23 cellular contexts compared by ENCODE assay signal in the genomic region with DNA sequence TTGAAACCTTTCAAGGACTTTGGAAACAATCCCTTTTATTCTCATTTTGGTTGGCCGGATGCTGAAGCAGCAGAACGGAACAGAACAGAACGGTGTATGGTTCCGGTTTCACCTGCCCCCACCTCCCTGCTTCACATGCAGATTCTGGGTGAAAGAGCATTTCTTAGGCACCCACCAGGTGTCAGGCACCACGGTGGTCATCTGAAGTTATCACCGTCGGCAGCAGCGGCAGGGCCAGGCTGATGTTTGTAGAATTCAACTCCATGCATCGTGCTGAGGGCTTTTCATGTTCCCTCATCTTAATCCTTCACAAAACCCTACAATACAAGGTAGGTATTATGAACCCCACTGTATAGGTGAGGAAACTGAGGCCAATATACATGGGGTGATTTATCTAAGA. TPM values are rescaled to one million over a fixed set of nuclear protein-coding genes. Genes with fewer than 3 reads are reported as not detected.
DNase-seq lines count a peak whose midpoint lies in the region; ATAC-seq, FAIRE-seq and TF ChIP-seq lines count a peak whose summit lies in the region.
"Had no signal": no experiment of that assay in that cellular context is flagged by ENCODE, and none has a peak within 500 bp of the region (broad histone marks: within the 10 kb centered on the region; RNA-seq: fewer than 3 reads in every experiment).

No MANE protein-coding gene starts in this region.

- H4K91ac ChIP-seq in H1 (replicated peaks; ENCODE audit: insufficient read length, low read length): peak overlapping the region; percentile 58

- no peak overlapping the region for H3K14ac ChIP-seq in H1 (ENCODE audit: insufficient read length)

- peak; percentile 66 for FAIRE-seq in H1 (lab: Jason Lieb, UNC)
- no peak for FAIRE-seq in kidney (lab: Jason Lieb, UNC)
- FAIRE-seq: A204.1, GM12891, GM19239, K562 had no signal

- H3K9me2 ChIP-seq in GM23248 (ENCODE audit: insufficient read depth): no peaks in the 10 kb centered on the region

- H3K23ac ChIP-seq in H1 (ENCODE audit: insufficient read length): no peak overlapping the region

- no peaks in the 10 kb centered on the region for H3F3A ChIP-seq in GM23248 (ENCODE audit: insufficient read depth)

- no peaks in the 10 kb centered on the region for H3K36me3 ChIP-seq in HUES48 (ENCODE audit: control insufficient read depth, insufficient read depth, low read length)
- no peaks in the 10 kb centered on the region for H3K36me3 ChIP-seq in H1 (ENCODE audit: control insufficient read depth in 2 of 4, insufficient read depth in 4 of 4, low read length in 3 of 4)
- H3K36me3 ChIP-seq in kidney (ENCODE audit: control insufficient read depth in 1 of 2, insufficient read depth in 2 of 2, low read length in 2 of 2): no peaks in the 10 kb centered on the region
- no peaks in the 10 kb centered on the region for H3K36me3 ChIP-seq in aorta (ENCODE audit: control insufficient read depth in 1 of 2, insufficient read depth in 2 of 2, low read length in 1 of 2)
- H3K36me3 ChIP-seq in MG63: no peaks in the 10 kb centered on the region
- H3K36me3 ChIP-seq in GM23248 (ENCODE audit: low read depth): no peaks in the 10 kb centered on the region
- H3K36me3 ChIP-seq: BE2C, HAP-1 had no signal

- H3K4me2 ChIP-seq in H1 (ENCODE audit: insufficient read depth in 1 of 2, low read depth in 2 of 2, low read length in 2 of 2) (peak overlapping the region; percentile 7 to 45; a peak in 3 of 4 replicates), GM23248 (ENCODE audit: unreplicated experiment) (no peak overlapping the region)

- H3K4ac ChIP-seq in H1 (replicated peaks; ENCODE audit: insufficient read length, low read depth, low read length): no peak overlapping the region

- H3K9ac ChIP-seq in HUES48 (ENCODE audit: low read depth, low read length): no peak overlapping the region
- H3K9ac ChIP-seq in H1 (replicated peaks in 1 of 4; ENCODE audit: extremely low read depth in 1 of 4, low read depth in 3 of 4, low read length in 3 of 4): no peak overlapping the region
- no peak overlapping the region for H3K9ac ChIP-seq in kidney (ENCODE audit: low read length in 2 of 2)
- H3K9ac ChIP-seq in GM23248: no peak overlapping the region

- no peaks in the 10 kb centered on the region for H3K79me2 ChIP-seq in H1 (ENCODE audit: control insufficient read depth in 1 of 2, insufficient read depth in 2 of 2, low read length in 2 of 2)
- no peaks in the 10 kb centered on the region for H3K79me2 ChIP-seq in GM23248 (ENCODE audit: insufficient read depth)

- H3K4me1 ChIP-seq in HUES48 (ENCODE audit: control insufficient read depth, insufficient read depth, low read length) (peaks cover 10% of the 10 kb centered on the region; the same call in 1 of the 2 replicates), H1 (replicated peaks in 1 of 4; ENCODE audit: control insufficient read depth in 3 of 4, insufficient read depth in 4 of 4, low read length in 3 of 4) (peaks cover 5 to 16% (median 5%) of the 10 kb centered on the region in 4 experiments; a peak in 6 of 7 replicates), kidney (ENCODE audit: control insufficient read depth in 1 of 2, insufficient read depth in 1 of 2, low read depth in 1 of 2, low read length in 2 of 2) (no peaks in the 10 kb centered on the region), aorta (ENCODE audit: control insufficient read depth in 1 of 2, insufficient read depth in 2 of 2, low read length in 2 of 2) (no peaks in the 10 kb centered on the region), GM23248 (ENCODE audit: insufficient read depth) (no peaks in the 10 kb centered on the region)
- H3K4me1 ChIP-seq: BE2C, HAP-1 had no signal

- no peak for TF ChIP-seq EP300 in H1 (IDR thresholded peaks at IDR 0.05; ENCODE audit: borderline replicate concordance in 1 of 2, low read depth in 2 of 2, low read length in 2 of 2)

- H4K8ac ChIP-seq in H1 (ENCODE audit: extremely low read depth, insufficient read depth, low read length): no peak overlapping the region

- peak overlapping the region; percentile 3; the same call in 1 of the 2 replicates for H2BK15ac ChIP-seq in H1 (ENCODE audit: low read length)

- H4K20me1 ChIP-seq in H1 (replicated peaks in 1 of 2; ENCODE audit: control insufficient read depth in 1 of 2, insufficient read depth in 2 of 2, low read length in 2 of 2) (no peaks in the 10 kb centered on the region), GM23248 (ENCODE audit: insufficient read depth) (no peaks in the 10 kb centered on the region)

- WGBS in H1 (ENCODE audit: extremely low coverage in 1 of 2, insufficient coverage in 1 of 2, insufficient read length in 1 of 2, insufficient replicate concordance in 2 of 2, low coverage in 1 of 2, low lambda C conversion rate in 2 of 2, missing lambda C conversion rate in 1 of 2), 2 experiments: 32% methylated on average over 9 of the region's 9 CpGs; no CpG with 5 or more reads in 1 of the 2 experiments
- WGBS in aorta, 2 donors: 20 to 25% methylated on average over 9 of the region's 9 CpGs
- 16 to 31% methylated on average over 9 of the region's 9 CpGs for WGBS in GM23248 (ENCODE audit: low coverage in 1 of 2, low lambda C conversion rate in 2 of 2, missing lambda C conversion rate in 2 of 2), 2 experiments

- H3K79me1 ChIP-seq in H1 (ENCODE audit: low read depth, low read length): no peaks in the 10 kb centered on the region

- H3K4me3 ChIP-seq in HUES48 (ENCODE audit: low read depth, low read length): no peak overlapping the region
- peak overlapping the region in 1 of 4 experiments; percentile 2; a peak in 1 of 8 replicates for H3K4me3 ChIP-seq in H1 (ENCODE audit: extremely low read depth in 1 of 4, insufficient read depth in 2 of 4, low read depth in 3 of 4, low read length in 4 of 4)
- no peak overlapping the region for H3K4me3 ChIP-seq in kidney (ENCODE audit: low read length in 2 of 2)
- H3K4me3 ChIP-seq in aorta (ENCODE audit: low read length in 2 of 2): no peak overlapping the region
- H3K4me3 ChIP-seq in MG63: no peak overlapping the region
- H3K4me3 ChIP-seq in GM23248: no peak overlapping the region
- H3K4me3 ChIP-seq: HAP-1, K562 had no signal

- peak overlapping the region; percentile 44; the same call in 1 of the 2 replicates for H3K18ac ChIP-seq in H1 (ENCODE audit: extremely low read depth, low read length)

- no peak overlapping the region for H3K56ac ChIP-seq in H1 (replicated peaks; ENCODE audit: insufficient read length, low read depth, low read length)

- ATAC-seq in aorta (ENCODE audit: low FRiP score): no peak
- ATAC-seq: K562 had no signal

- no peak overlapping the region for H2AK5ac ChIP-seq in H1 (ENCODE audit: low read depth, low read length)

- intact Hi-C loops in kidney (cut with DNase I): no loop called here
- intact Hi-C loops in aorta (cut with DNase I): no loop called here

- TF ChIP-seq POLR2A in H1 (IDR thresholded peaks at IDR 0.05; ENCODE audit: control extremely low read depth in 1 of 2, low read depth in 2 of 2, low read length in 2 of 2): no peak

- no peak overlapping the region for H4K5ac ChIP-seq in H1 (ENCODE audit: insufficient read length, low read depth, low read length)

- no peak overlapping the region for H2AFZ ChIP-seq in H1 (ENCODE audit: low read length)
- no peak overlapping the region for H2AFZ ChIP-seq in GM23248

- H2BK12ac ChIP-seq in H1 (ENCODE audit: low read depth, low read length): peak overlapping the region; percentile 88; the same call in 1 of the 2 replicates

- H3K27ac ChIP-seq in HUES48 (ENCODE audit: low read depth, low read length): peak overlapping the region; percentile 3
- H3K27ac ChIP-seq in H1 (ENCODE audit: low read depth, low read length): no peak overlapping the region
- no peak overlapping the region for H3K27ac ChIP-seq in kidney (ENCODE audit: low read depth in 2 of 2, low read length in 2 of 2)
- H3K27ac ChIP-seq in aorta (ENCODE audit: low read depth in 1 of 2, low read length in 2 of 2): no peak overlapping the region
- no peak overlapping the region for H3K27ac ChIP-seq in GM23248

- in situ Hi-C loops in GM23248 (cut with MboI): no loop called here

- POLR2A ChIA-PET in H1 (lab: Charles Lee; ENCODE audit: partially characterized antibody): interaction anchor here (1.0 to 2.2 kb wide), 3 partner anchors 9 to 26 kb away, joined by 3 to 7 read pairs (median 4); no protein-coding TSS in a partner anchor

- DNase-seq in H1 (ENCODE audit: low read depth in 1 of 2, low spot score in 2 of 2) (no peak), kidney (peak; percentile 30), aorta (no peak), MG63 (no peak), GM23248 (no peak)
- DNase-seq: ACHN; BE2C; C1 segment of cervical spinal cord; CD4-positive, CD25-positive, alpha-beta regulatory T cell; CD8-positive, alpha-beta memory T cell; COR-L47; DMS 273 treated with DMSO at 0.1 percent for 48 hours; DMS53; DND-41; EL; IMR-90 had no signal

- no peak overlapping the region for H2BK120ac ChIP-seq in H1 (replicated peaks; ENCODE audit: low read depth, low read length)

- no peaks in the 10 kb centered on the region; the same call in 1 of the 2 replicates for H3K23me2 ChIP-seq in H1 (ENCODE audit: low read depth, low read length)

- peak overlapping the region; percentile 10; the same call in 1 of the 2 replicates for H2BK5ac ChIP-seq in H1 (ENCODE audit: low read depth, low read length)

- TF ChIP-seq CTCF in H1 (IDR thresholded peaks at IDR 0.05; ENCODE audit: control extremely low read depth in 1 of 3, insufficient read depth in 1 of 3, low read depth in 1 of 3, low read length in 3 of 3) (no peak), kidney (IDR thresholded peaks at IDR 0.05; ENCODE audit: borderline replicate concordance, extremely low read depth, insufficient read depth) (no peak)

- CTCF ChIA-PET in H1 (lab: Charles Lee; ENCODE audit: partially characterized antibody): interaction anchor here (0.9 kb wide), 1 partner anchor 93 kb away, joined by 3 read pairs; no protein-coding TSS in a partner anchor

- 0 out of 2 replicates have a peak overlapping the region, but pooled peaks have one; percentile 49 for H2BK20ac ChIP-seq in H1 (ENCODE audit: low read length)

- H3K9me3 ChIP-seq in HUES48 (ENCODE audit: control insufficient read depth, insufficient read depth, low read length) (no peaks in the 10 kb centered on the region), H1 (ENCODE audit: insufficient read depth in 2 of 2, low read depth in 1 of 2, low read length in 1 of 2) (no peaks in the 10 kb centered on the region), kidney (ENCODE audit: control insufficient read depth in 1 of 2, low read length in 2 of 2) (no peaks in the 10 kb centered on the region), aorta (ENCODE audit: control insufficient read depth, low read length) (no peaks in the 10 kb centered on the region), MG63 (no peaks in the 10 kb centered on the region), GM23248 (ENCODE audit: low read depth) (no peaks in the 10 kb centered on the region)
- H3K9me3 ChIP-seq: BE2C, HAP-1 had no signal

- H3K27me3 ChIP-seq in HUES48 (ENCODE audit: control insufficient read depth, insufficient read depth, low read length) (no peaks in the 10 kb centered on the region), H1 (replicated peaks in 1 of 4; ENCODE audit: control insufficient read depth in 3 of 4, extremely low read depth in 1 of 4, insufficient read depth in 3 of 4, low read length in 3 of 4) (no peaks in the 10 kb centered on the region; a peak in 1 of 7 replicates), aorta (ENCODE audit: control insufficient read depth in 1 of 2, insufficient read depth in 2 of 2, low read length in 1 of 2) (no peaks in the 10 kb centered on the region), MG63 (peaks cover 22% of the 10 kb centered on the region), GM23248 (replicated peaks; ENCODE audit: insufficient read depth) (peaks cover 39% of the 10 kb centered on the region)

- TF ChIP-seq RAD21 in H1 (IDR thresholded peaks at IDR 0.05 in 1 of 2, conservative IDR thresholded peaks at IDR 0.05 in 1 of 2; ENCODE audit: low read depth in 2 of 2, low read length in 2 of 2): no peak

RNA-seq across cellular contexts. Expression of a gene that starts 13.6 kb away (rescaled TPM):
- total RNA-seq in H1 (2021; fragmentation: NEBNext Ultra II Directional; extraction: Animal tissue kit (Norgen Biotek cat#: 25700)): 57.2 and 68.1 TPM in 2 replicates
- polyA plus RNA-seq in H1 (2011; rRNA removed): 19.3 and 24.7 TPM in 2 replicates
- polyA plus RNA-seq in H1 (2011; cell fraction: cytosol; rRNA removed): 25.0 TPM
- 90.7 TPM for polyA plus RNA-seq in H1 (2011; cell fraction: nucleus; rRNA removed)
- 21.1 to 32.7 TPM (median 27.9 TPM) in 4 replicates for polyA plus RNA-seq in H1 (2012, experiment 1 of 2)
- polyA plus RNA-seq in H1 (2012, experiment 2 of 2): 6.5 TPM
- 18.8 TPM for polyA plus RNA-seq in H1 (2013, experiment 1 of 2)
- polyA plus RNA-seq in H1 (2013, experiment 2 of 2): 14.5 TPM
- polyA minus RNA-seq in H1 (2011; rRNA and poly(A)+ RNA removed): 41.2 and 52.3 TPM in 2 replicates
- polyA minus RNA-seq in H1 (2011; cell fraction: cytosol; rRNA and poly(A)+ RNA removed): 47.8 TPM
- polyA minus RNA-seq in H1 (2011; cell fraction: nucleus; rRNA and poly(A)+ RNA removed): 135 TPM
- 2.8 TPM for total RNA-seq in kidney
- polyA plus RNA-seq in kidney (ENCODE audit: insufficient read depth, low read depth, low replicate concordance): 1.1 TPM
- 1 to 10 TPM in 1 of 2 donors, under 1 TPM in 1; 0.75 to 1.8 TPM for total RNA-seq in aorta
- polyA plus RNA-seq in aorta: not detected
- not detected in 2 replicates for total RNA-seq in MG63 (2014; rRNA removed; shearing (Covaris generic); ENCODE audit: low replicate concordance)
- total RNA-seq in GM23248 (2014; rRNA removed; shearing (Covaris generic)): not detected in 2 replicates
- polyA plus RNA-seq in GM23248 (2016; fragmentation: Nextera tagmentation; extraction: Ambion mirVana): not detected in 2 replicates
- total RNA-seq: CD4-positive, CD25-positive, alpha-beta regulatory T cell; CD8-positive, alpha-beta memory T cell; HT-29; IMR-90; K562 had no signal
- polyA plus RNA-seq: CD4-positive, CD25-positive, alpha-beta regulatory T cell; CD8-positive, alpha-beta memory T cell had no signal

Comparison
In these comparisons a context has a peak if more than half of its experiments do, and no peak if none do; other contexts are left out.
1. RNA of a gene that starts 13.6 kb away (total RNA-seq): 57.2 to 68.1 TPM in H1; 2.8 TPM in kidney (single experiment), 0.75 to 1.8 TPM in aorta, not detected in MG63 and not detected in GM23248; every median in the first group is over 10 times any median in the second.